In genomic region chr10:133166504-133166827, GRCh38 we compare ENCODE assay signal across 19 cellular contexts. TPM values are rescaled to one million over a fixed set of nuclear protein-coding genes. Genes with fewer than 3 reads are reported as not detected.
"Had no signal": no experiment of that assay in that cellular context is flagged by ENCODE, and none has a peak within 500 bp of the region (broad histone marks: within the 10 kb centered on the region; RNA-seq: fewer than 3 reads in every experiment).

No MANE protein-coding gene starts in this region.

- H3K36me3 Mint-ChIP-seq: activated CD4-positive, alpha-beta memory T cell treated with anti-CD3 and anti-CD28 coated beads for 36 hours; naive thymus-derived CD4-positive, alpha-beta T cell; stimulated activated effector memory CD8-positive, alpha-beta T cell treated with anti-CD3 and anti-CD28 coated beads, Interleukin-12 subunit alpha, Interleukin-12 subunit beta, amount 100 ng/mL, for 72 hours had no signal

- ATAC-seq: activated naive CD8-positive, alpha-beta T cell treated with anti-CD3 and anti-CD28 coated beads, Interleukin-2, amount 50 U/mL, for 24 hours; activated T-cell treated with anti-CD3 and anti-CD28 coated beads, Interleukin-2, amount 50 U/mL, for 72 hours; naive thymus-derived CD4-positive, alpha-beta T cell; right lobe of liver had no signal

- H3K4me1 Mint-ChIP-seq: activated naive CD8-positive, alpha-beta T cell treated with anti-CD3 and anti-CD28 coated beads, Interleukin-2, amount 50 U/mL, for 24 hours; naive thymus-derived CD4-positive, alpha-beta T cell; stimulated activated effector memory CD8-positive, alpha-beta T cell treated with anti-CD3 and anti-CD28 coated beads, Interleukin-12 subunit alpha, Interleukin-12 subunit beta, amount 100 ng/mL, for 72 hours had no signal

- H3K36me3 ChIP-seq: cardiac muscle cell, heart right ventricle, right lobe of liver, upper lobe of left lung had no signal

- H3K9me3 ChIP-seq: heart right ventricle, right lobe of liver, testis, upper lobe of left lung had no signal

- H3K4me3 ChIP-seq: cardiac muscle cell, heart right ventricle, lung, right lobe of liver, testis, upper lobe of left lung had no signal

- H3K9me3 Mint-ChIP-seq: activated CD4-positive, alpha-beta memory T cell treated with anti-CD3 and anti-CD28 coated beads for 36 hours; activated naive CD8-positive, alpha-beta T cell treated with anti-CD3 and anti-CD28 coated beads, Interleukin-2, amount 50 U/mL, for 24 hours; activated T-cell treated with anti-CD3 and anti-CD28 coated beads, Interleukin-2, amount 50 U/mL, for 72 hours; naive thymus-derived CD4-positive, alpha-beta T cell; stimulated activated effector memory CD8-positive, alpha-beta T cell treated with anti-CD3 and anti-CD28 coated beads, Interleukin-12 subunit alpha, Interleukin-12 subunit beta, amount 100 ng/mL, for 72 hours; T-helper 1 cell treated with Interleukin-12 subunit alpha and Interleukin-12 subunit beta and Interleukin-4 antibody, amounts not matched to agents 30 μg/mL and 1 μg/mL, for 36 hours had no signal

- DNase-seq: activated CD4-positive, alpha-beta memory T cell treated with anti-CD3 and anti-CD28 coated beads for 36 hours; activated CD4-positive, alpha-beta T cell treated with anti-CD3 and anti-CD28 coated beads for 48 hours; activated gamma-delta T cell; activated naive CD4-positive, alpha-beta T cell treated with anti-CD3 and anti-CD28 coated beads, Interleukin-2, amount 50 U/mL, for 16 hours; activated naive CD8-positive, alpha-beta T cell treated with anti-CD3 and anti-CD28 coated beads, Interleukin-2, amount 50 U/mL, for 24 hours; activated T-cell treated with anti-CD3 and anti-CD28 coated beads, Interleukin-2, amount 50 U/mL, for 72 hours; heart right ventricle; left cardiac atrium; naive thymus-derived CD4-positive, alpha-beta T cell; occipital lobe; small intestine; stimulated activated CD4-positive, alpha-beta T cell treated with anti-CD3 and anti-CD28 coated beads, Interleukin-2, amount 100 ng/mL, for 24 hours had no signal

- H3K27me3 ChIP-seq: cardiac muscle cell, right lobe of liver, testis had no signal

- H3K4me3 Mint-ChIP-seq: activated CD4-positive, alpha-beta memory T cell treated with anti-CD3 and anti-CD28 coated beads for 36 hours; activated naive CD8-positive, alpha-beta T cell treated with anti-CD3 and anti-CD28 coated beads, Interleukin-2, amount 50 U/mL, for 24 hours; activated T-cell treated with anti-CD3 and anti-CD28 coated beads, Interleukin-2, amount 50 U/mL, for 72 hours; naive thymus-derived CD4-positive, alpha-beta T cell; stimulated activated effector memory CD8-positive, alpha-beta T cell treated with anti-CD3 and anti-CD28 coated beads, Interleukin-12 subunit alpha, Interleukin-12 subunit beta, amount 100 ng/mL, for 72 hours; T-helper 1 cell treated with Interleukin-12 subunit alpha and Interleukin-12 subunit beta and Interleukin-4 antibody, amounts not matched to agents 30 μg/mL and 1 μg/mL, for 36 hours had no signal

- H3K27ac Mint-ChIP-seq: activated CD4-positive, alpha-beta memory T cell treated with anti-CD3 and anti-CD28 coated beads for 36 hours; activated naive CD8-positive, alpha-beta T cell treated with anti-CD3 and anti-CD28 coated beads, Interleukin-2, amount 50 U/mL, for 24 hours; activated T-cell treated with anti-CD3 and anti-CD28 coated beads, Interleukin-2, amount 50 U/mL, for 72 hours; naive thymus-derived CD4-positive, alpha-beta T cell; stimulated activated effector memory CD8-positive, alpha-beta T cell treated with anti-CD3 and anti-CD28 coated beads, Interleukin-12 subunit alpha, Interleukin-12 subunit beta, amount 100 ng/mL, for 72 hours; T-helper 1 cell treated with Interleukin-12 subunit alpha and Interleukin-12 subunit beta and Interleukin-4 antibody, amounts not matched to agents 30 μg/mL and 1 μg/mL, for 36 hours had no signal

- H3K27ac ChIP-seq: cardiac muscle cell, heart right ventricle, right lobe of liver, testis, upper lobe of left lung had no signal

RNA-seq across cellular contexts. Expression of gene KNDC1, which starts 6.4 kb away (rescaled TPM):
- polyA plus RNA-seq: naive thymus-derived CD4-positive, alpha-beta T cell had no signal
